Comparison of ENCODE assay signal across 1 cellular context in the genomic region with DNA sequence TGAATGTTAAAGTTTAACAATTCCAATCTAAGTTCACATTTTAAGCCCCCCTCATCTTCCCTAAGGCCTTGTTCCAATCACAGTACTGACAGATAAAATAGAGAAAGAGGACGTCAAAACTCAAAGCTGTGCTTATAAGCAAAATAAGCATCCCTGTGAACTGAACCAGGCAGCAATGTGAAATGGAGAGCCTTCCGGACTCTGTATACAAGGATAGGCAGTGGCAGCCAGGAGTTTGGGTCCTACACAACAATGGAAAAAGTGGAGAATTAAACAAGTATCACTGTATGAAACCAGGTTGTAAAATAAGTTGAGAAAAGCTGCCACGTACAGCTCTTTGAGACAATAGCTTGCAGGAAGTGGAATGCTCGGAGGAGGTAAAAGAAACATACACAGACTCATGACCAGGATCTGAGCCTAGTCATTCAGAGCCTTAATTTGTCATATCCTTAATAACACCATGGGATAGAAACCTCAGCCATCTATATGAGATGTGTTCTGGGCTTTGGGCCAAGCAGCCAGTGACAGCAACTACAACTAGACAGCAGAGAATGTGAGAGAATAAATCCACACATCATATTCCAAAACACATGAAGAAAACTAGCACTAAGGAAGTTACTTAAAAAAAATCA.
TF ChIP-seq lines count a peak whose summit lies in the region.

No MANE protein-coding gene starts in this region.

TF ChIP-seq in WTC11, 78 proteins besides CTCF, POLR2A, EP300 and RAD21 (continued from another document):
- TF ChIP-seq, protein P1, sequence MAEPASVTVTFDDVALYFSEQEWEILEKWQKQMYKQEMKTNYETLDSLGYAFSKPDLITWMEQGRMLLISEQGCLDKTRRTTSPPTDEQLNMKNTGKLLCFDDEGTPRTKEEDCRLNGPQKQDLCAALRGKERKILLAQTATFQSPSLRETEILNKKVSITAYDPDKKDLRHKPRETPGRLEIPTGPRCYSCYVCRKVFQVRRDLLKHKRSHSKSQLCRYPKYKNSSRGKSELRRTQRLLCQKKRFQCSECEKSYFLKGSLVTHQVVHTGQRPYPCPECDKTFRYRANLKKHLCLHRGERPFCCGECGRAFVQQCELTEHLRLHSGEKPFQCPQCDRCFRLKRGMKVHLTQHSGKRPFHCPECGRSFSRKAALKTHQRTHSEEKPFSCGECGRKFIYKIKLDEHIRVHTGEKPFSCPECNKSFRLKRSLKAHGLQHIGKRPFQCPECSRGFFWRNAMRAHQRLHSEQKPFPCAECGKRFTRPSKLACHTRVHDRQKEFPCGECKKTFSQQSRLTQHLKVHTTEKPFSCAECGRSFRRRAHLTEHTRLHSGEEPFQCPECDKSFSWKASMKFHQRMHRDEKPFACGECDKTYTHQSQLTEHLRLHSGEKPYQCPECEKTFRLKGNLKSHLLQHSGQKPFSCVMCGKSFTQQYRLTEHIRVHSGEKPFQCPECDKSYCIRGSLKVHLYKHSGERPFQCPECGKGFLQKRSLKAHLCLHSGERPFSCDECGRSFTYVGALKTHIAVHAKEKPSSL (CRISPR knock-in tag; conservative IDR thresholded peaks at IDR 0.05): no peak
- no peak for TF ChIP-seq SMAD3 (CRISPR knock-in tag; IDR thresholded peaks at IDR 0.05; ENCODE audit: borderline replicate concordance)
- no peak for TF ChIP-seq SP1 (CRISPR knock-in tag; conservative IDR thresholded peaks at IDR 0.05)
- TF ChIP-seq, protein P2, sequence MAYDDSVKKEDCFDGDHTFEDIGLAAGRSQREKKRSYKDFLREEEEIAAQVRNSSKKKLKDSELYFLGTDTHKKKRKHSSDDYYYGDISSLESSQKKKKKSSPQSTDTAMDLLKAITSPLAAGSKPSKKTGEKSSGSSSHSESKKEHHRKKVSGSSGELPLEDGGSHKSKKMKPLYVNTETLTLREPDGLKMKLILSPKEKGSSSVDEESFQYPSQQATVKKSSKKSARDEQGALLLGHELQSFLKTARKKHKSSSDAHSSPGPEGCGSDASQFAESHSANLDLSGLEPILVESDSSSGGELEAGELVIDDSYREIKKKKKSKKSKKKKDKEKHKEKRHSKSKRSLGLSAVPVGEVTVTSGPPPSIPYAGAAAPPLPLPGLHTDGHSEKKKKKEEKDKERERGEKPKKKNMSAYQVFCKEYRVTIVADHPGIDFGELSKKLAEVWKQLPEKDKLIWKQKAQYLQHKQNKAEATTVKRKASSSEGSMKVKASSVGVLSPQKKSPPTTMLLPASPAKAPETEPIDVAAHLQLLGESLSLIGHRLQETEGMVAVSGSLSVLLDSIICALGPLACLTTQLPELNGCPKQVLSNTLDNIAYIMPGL (CRISPR knock-in tag; IDR thresholded peaks at IDR 0.05): no peak
